ENCODE assay signal across 25 cellular contexts in the genomic region with DNA sequence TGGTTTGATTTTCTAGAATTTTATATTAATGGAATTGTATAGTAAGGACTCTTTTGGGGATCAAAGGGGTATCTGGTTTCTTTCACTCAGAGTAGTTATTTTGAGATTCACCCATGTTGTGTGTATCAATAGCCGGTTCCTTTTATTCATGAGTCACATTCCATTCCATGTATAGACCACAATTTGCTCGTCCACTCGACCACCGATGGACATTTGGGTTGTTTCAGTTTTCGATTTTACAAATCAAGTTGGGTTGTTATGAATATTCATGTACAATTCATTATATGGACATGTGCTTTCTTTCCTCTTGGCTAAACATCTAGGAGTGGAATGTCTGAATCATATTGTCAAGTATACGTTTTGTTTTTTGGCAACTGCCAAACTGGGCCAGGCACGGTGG. TPM values are rescaled to one million over a fixed set of nuclear protein-coding genes. Genes with fewer than 3 reads are reported as not detected.
DNase-seq lines count a peak whose midpoint lies in the region; ATAC-seq, FAIRE-seq and TF ChIP-seq lines count a peak whose summit lies in the region.
"Had no signal": no experiment of that assay in that cellular context is flagged by ENCODE, and none has a peak within 500 bp of the region (broad histone marks: within the 10 kb centered on the region; RNA-seq: fewer than 3 reads in every experiment).

No MANE protein-coding gene starts in this region.

- in situ Hi-C loops in GM12878 (cut with MboI) = loop anchor here (5.0 kb wide), 1 partner anchor 272 kb away; no protein-coding TSS in a partner anchor

- H3K27ac ChIP-seq in BLaER1 (peak overlapping the region; percentile 68; the same call in 1 of the 2 replicates), GM12878 (ENCODE audit: control insufficient read depth, insufficient read depth) (no peak overlapping the region)
- H3K27ac ChIP-seq: A549, GM23248 had no signal

- H3K27me3 ChIP-seq in BLaER1 (no peaks in the 10 kb centered on the region), GM12878 (replicated peaks in 1 of 2; ENCODE audit: control insufficient read depth in 2 of 2, insufficient read depth in 2 of 2, low read length in 1 of 2) (no peaks in the 10 kb centered on the region)
- H3K27me3 ChIP-seq: BE2C had no signal

- intact Hi-C loops in GM12878 (cut with micrococcal nuclease; ENCODE audit: unreplicated experiment) = no loop called here
- intact Hi-C loops in CD14-positive monocyte (cut with micrococcal nuclease) = loop anchor here in 1 of 2 donors (5.0 kb wide), 1 partner anchor 37 kb away; no protein-coding TSS in a partner anchor

- H3K36me3 ChIP-seq in BLaER1 (no peaks in the 10 kb centered on the region), GM12878 (ENCODE audit: control insufficient read depth in 2 of 2, insufficient read depth in 2 of 2, low read length in 1 of 2) (no peaks in the 10 kb centered on the region)
- H3K36me3 ChIP-seq: BE2C had no signal

- no peak for TF ChIP-seq CTCF in GM12878 (IDR thresholded peaks at IDR 0.05 in 2 of 3, conservative IDR thresholded peaks at IDR 0.05 in 1 of 3; ENCODE audit: control insufficient read depth in 2 of 3, extremely low read depth in 1 of 3, insufficient read depth in 1 of 3, low read depth in 3 of 3, low read length in 3 of 3)
- no peak for TF ChIP-seq CTCF in CD14-positive monocyte (IDR thresholded peaks at IDR 0.05)

- TF ChIP-seq POLR2A in GM12891 (IDR thresholded peaks at IDR 0.05; ENCODE audit: low read depth, low read length) = no peak
- TF ChIP-seq POLR2A in GM12878 (IDR thresholded peaks at IDR 0.05; ENCODE audit: low read depth, low read length) = no peak

- H3K4me3 Mint-ChIP-seq in stimulated activated effector memory CD8-positive, alpha-beta T cell treated with anti-CD3 and anti-CD28 coated beads, Interleukin-12 subunit alpha, Interleukin-12 subunit beta, amount 100 ng/mL, for 72 hours = no peak overlapping the region
- H3K4me3 Mint-ChIP-seq in CD14-positive monocyte = no peak overlapping the region
- H3K4me3 Mint-ChIP-seq: CD4-positive, CD25-positive, alpha-beta regulatory T cell; CD8-positive, alpha-beta memory T cell had no signal

- H4K20me1 ChIP-seq in BLaER1 (no peaks in the 10 kb centered on the region), GM12878 (ENCODE audit: control insufficient read depth, insufficient read depth) (no peaks in the 10 kb centered on the region)

- H3K36me3 Mint-ChIP-seq in stimulated activated effector memory CD8-positive, alpha-beta T cell treated with anti-CD3 and anti-CD28 coated beads, Interleukin-12 subunit alpha, Interleukin-12 subunit beta, amount 100 ng/mL, for 72 hours = no peaks in the 10 kb centered on the region
- H3K36me3 Mint-ChIP-seq in CD14-positive monocyte = no peaks in the 10 kb centered on the region
- H3K36me3 Mint-ChIP-seq: CD4-positive, CD25-positive, alpha-beta regulatory T cell; CD8-positive, alpha-beta memory T cell had no signal

- peaks cover 5% of the 10 kb centered on the region; the same call in 1 of the 2 replicates for H3K9me3 ChIP-seq in BLaER1
- no peaks in the 10 kb centered on the region for H3K9me3 ChIP-seq in GM12878 (replicated peaks; ENCODE audit: control insufficient read depth, insufficient read depth, low read length)
- H3K9me3 ChIP-seq: A549, BE2C had no signal

- RAD21 ChIA-PET in GM12878 (lab: Charles Lee; ENCODE audit: unreplicated experiment) = interaction anchor here (3.2 kb wide), 1 partner anchor 18 kb away, joined by 39 read pairs; no protein-coding TSS in a partner anchor

- H3K27me3 Mint-ChIP-seq in CD14-positive monocyte (ENCODE audit: low read depth in 3 of 3) = peaks cover 0 to 5% (median 0%) of the 10 kb centered on the region in 3 donors
- H3K27me3 Mint-ChIP-seq: CD8-positive, alpha-beta memory T cell had no signal

- TF ChIP-seq RAD21 in GM12878 (IDR thresholded peaks at IDR 0.05; ENCODE audit: insufficient read depth, low read depth, low read length) = no peak

- H3K79me2 ChIP-seq in GM12878 (ENCODE audit: control insufficient read depth, insufficient read depth, low read length) = no peaks in the 10 kb centered on the region

- H3K27ac Mint-ChIP-seq in stimulated activated effector memory CD8-positive, alpha-beta T cell treated with anti-CD3 and anti-CD28 coated beads, Interleukin-12 subunit alpha, Interleukin-12 subunit beta, amount 100 ng/mL, for 72 hours = peak overlapping the region; percentile 17
- H3K27ac Mint-ChIP-seq in CD14-positive monocyte = no peak overlapping the region
- H3K27ac Mint-ChIP-seq: CD4-positive, CD25-positive, alpha-beta regulatory T cell; CD8-positive, alpha-beta memory T cell had no signal

- SMC1A ChIA-PET in GM12878 (lab: Charles Lee; ENCODE audit: uncharacterized antibody, unreplicated experiment) = interaction anchor here (13.2 kb wide), 1 partner anchor 18 kb away, joined by 223 read pairs; no protein-coding TSS in a partner anchor

- H3K4me2 ChIP-seq in BLaER1 (peak overlapping the region; percentile 98), GM12878 (ENCODE audit: control insufficient read depth, insufficient read depth) (no peak overlapping the region)
- H3K4me2 ChIP-seq: A549 had no signal

- no peak overlapping the region for H3K9ac ChIP-seq in BLaER1
- H3K9ac ChIP-seq in GM12878 (ENCODE audit: control insufficient read depth, insufficient read depth, low read length) = no peak overlapping the region
- H3K9ac ChIP-seq: GM23248 had no signal

- TF ChIP-seq EP300 in GM12878 (IDR thresholded peaks at IDR 0.05; ENCODE audit: borderline replicate concordance in 1 of 2, control insufficient read depth in 1 of 2, low read depth in 2 of 2, low read length in 2 of 2) = no peak

- H3K9me3 Mint-ChIP-seq in stimulated activated effector memory CD8-positive, alpha-beta T cell treated with anti-CD3 and anti-CD28 coated beads, Interleukin-12 subunit alpha, Interleukin-12 subunit beta, amount 100 ng/mL, for 72 hours = no peaks in the 10 kb centered on the region
- no peaks in the 10 kb centered on the region for H3K9me3 Mint-ChIP-seq in CD14-positive monocyte
- H3K9me3 Mint-ChIP-seq: CD8-positive, alpha-beta memory T cell had no signal

- 1% methylated on average over 7 of the region's 7 CpGs for WGBS in GM12878 (ENCODE audit: insufficient coverage, insufficient replicate concordance, low lambda C conversion rate, missing lambda C conversion rate)

- no peak overlapping the region for H2AFZ ChIP-seq in GM12878 (ENCODE audit: control insufficient read depth, low read depth, low read length)
- H2AFZ ChIP-seq: GM23248 had no signal

- DNase-seq in GM12891 (ENCODE audit: insufficient read length, low spot score) (no peak), GM12878 (ENCODE audit: low read depth, low spot score) (no peak), amygdala (lab: John Stamatoyannopoulos, UW) (no peak), CD14-positive monocyte (ENCODE audit: low spot score) (no peak)
- DNase-seq in stimulated activated effector memory CD8-positive, alpha-beta T cell treated with anti-CD3 and anti-CD28 coated beads, Interleukin-12 subunit alpha, Interleukin-12 subunit beta, amount 100 ng/mL, for 72 hours (ENCODE audit: low spot score in 2 of 2) = no peak
- DNase-seq: 8988T; ACHN; AML-193; BE2C; C1 segment of cervical spinal cord; CD4-positive, CD25-positive, alpha-beta regulatory T cell; CD8-positive, alpha-beta memory T cell; DMS 273 treated with DMSO at 0.1 percent for 48 hours; DMS79; EL; GDM1; GM23248; H7; HCEC 1CT had no signal

- CTCF ChIA-PET in GM12878 (lab: Yijun Ruan, JAX) = interaction anchor here (1.6 to 3.3 kb wide), 3 partner anchors 47 to 269 kb away, joined by 4 to 36 read pairs (median 6); partner anchors contain the start of gene KDELR1

- POLR2A ChIA-PET in GM12878 (lab: Charles Lee) = no interaction called here

- no TSS peak for BruUV-seq in GM12878 (replicated peaks; lab: Mats Ljungman, UMichigan)

- FAIRE-seq in GM12891 (lab: Jason Lieb, UNC) (no peak), GM12878 (lab: Jason Lieb, UNC) (no peak)
- FAIRE-seq: A549, D721Med, GM19239, H1 had no signal

- H3K4me3 ChIP-seq in BLaER1 (no peak overlapping the region), GM12878 (no peak overlapping the region)
- H3K4me3 ChIP-seq: A549, GM23248 had no signal

- H3K4me1 Mint-ChIP-seq in stimulated activated effector memory CD8-positive, alpha-beta T cell treated with anti-CD3 and anti-CD28 coated beads, Interleukin-12 subunit alpha, Interleukin-12 subunit beta, amount 100 ng/mL, for 72 hours = peaks cover 11% of the 10 kb centered on the region
- peaks cover 10% of the 10 kb centered on the region for H3K4me1 Mint-ChIP-seq in CD14-positive monocyte

- H3K4me1 ChIP-seq in BLaER1 (peaks cover 68% of the 10 kb centered on the region), GM12878 (ENCODE audit: control insufficient read depth, insufficient read depth, low read length) (peaks cover 8% of the 10 kb centered on the region)

- 0 out of 3 replicates have a peak, but pooled peaks have one; percentile 9 for ATAC-seq in GM12878
- ATAC-seq in stimulated activated effector memory CD8-positive, alpha-beta T cell treated with anti-CD3 and anti-CD28 coated beads, Interleukin-12 subunit alpha, Interleukin-12 subunit beta, amount 100 ng/mL, for 72 hours = no peak
- ATAC-seq in HG02981 (IDR thresholded peaks at IDR 0.05; ENCODE audit: unreplicated experiment) = no peak
- ATAC-seq: A549 had no signal

RNA-seq across cellular contexts. Expression of gene EMP3, which starts 9.6 kb away (rescaled TPM):
- 96.4 TPM for polyA plus RNA-seq in GM12891 (2012; ENCODE audit: low read depth, missing spikeins)
- 27.2 and 29.7 TPM in 2 replicates for total RNA-seq in GM12878 (2013; cell fraction: nucleolus; rRNA removed)
- total RNA-seq in GM12878 (2014; rRNA removed) (97.5 and 99.1 TPM in 2 replicates), GM12878 (2014; rRNA removed; fragmentation: Illumina TruSeq; extraction: Trizol) (126 and 137 TPM in 2 replicates), GM12878 (2021) (145 and 147 TPM in 2 replicates)
- 64.0 TPM for polyA plus RNA-seq in GM12878 (2011; ENCODE audit: low read depth)
- polyA plus RNA-seq in GM12878 (2011; rRNA removed) (68.8 and 128 TPM in 2 replicates), GM12878 (2014; fragmentation: Illumina TruSeq; extraction: Trizol) (139 and 149 TPM in 2 replicates), GM12878 (2014; fragmentation: Nextera tagmentation; extraction: Ambion mirVana) (10 to 100 TPM; 53.2 to 73.6 TPM), GM12878 (2014; rRNA removed) (224 and 261 TPM in 2 replicates), GM12878 (2016; fragmentation: Nextera tagmentation; extraction: Ambion mirVana) (100 to 1,000 TPM; 184 to 200 TPM), CD14-positive monocyte (1,000 to 10,000 TPM in 1 of 2 donors, 100 to 1,000 TPM in 1; 996 to 1,036 TPM)
- polyA plus RNA-seq in GM12878 (2011; cell fraction: cytosol; rRNA removed) = 227 and 228 TPM in 2 replicates
- 61.5 and 90.3 TPM in 2 replicates for polyA plus RNA-seq in GM12878 (2011; cell fraction: nucleus; rRNA removed)
- 119 and 128 TPM in 2 replicates for polyA plus RNA-seq in GM12878 (2012)
- 108 and 154 TPM in 2 replicates for polyA minus RNA-seq in GM12878 (2011; rRNA and poly(A)+ RNA removed)
- 57.1 and 62.1 TPM in 2 replicates for polyA minus RNA-seq in GM12878 (2011; cell fraction: cytosol; rRNA and poly(A)+ RNA removed)
- polyA minus RNA-seq in GM12878 (2011; cell fraction: nucleus; rRNA and poly(A)+ RNA removed) = 28.8 and 32.8 TPM in 2 replicates

RNA-seq across cellular contexts. Expression of gene ZNF114, which starts 45.8 kb away (rescaled TPM):
- 0.12 TPM for polyA plus RNA-seq in GM12891 (2012; ENCODE audit: low read depth, missing spikeins)
- total RNA-seq in GM12878 (2013; cell fraction: nucleolus; rRNA removed) = not detected in 2 replicates
- total RNA-seq in GM12878 (2014; rRNA removed) (5.0 TPM in 2 replicates), GM12878 (2014; rRNA removed; fragmentation: Illumina TruSeq; extraction: Trizol) (6.1 TPM in 2 replicates), GM12878 (2021) (2.9 and 5.7 TPM in 2 replicates)
- 0.72 TPM for polyA plus RNA-seq in GM12878 (2011; ENCODE audit: low read depth)
- polyA plus RNA-seq in GM12878 (2011; rRNA removed) (0.09 TPM in 1 of 2 replicates, not detected in the other), GM12878 (2014; fragmentation: Illumina TruSeq; extraction: Trizol) (5.6 and 5.7 TPM in 2 replicates), GM12878 (2014; fragmentation: Nextera tagmentation; extraction: Ambion mirVana) (1 to 10 TPM; 1.0 to 2.0 TPM), GM12878 (2014; rRNA removed) (3.5 and 3.8 TPM in 2 replicates), GM12878 (2016; fragmentation: Nextera tagmentation; extraction: Ambion mirVana) (1 to 10 TPM; 4.9 to 5.7 TPM), CD14-positive monocyte (not detected)
- 0.16 TPM in 1 of 2 replicates, not detected in the other for polyA plus RNA-seq in GM12878 (2011; cell fraction: cytosol; rRNA removed)
- polyA plus RNA-seq in GM12878 (2011; cell fraction: nucleus; rRNA removed) = not detected in 2 replicates
- polyA plus RNA-seq in GM12878 (2012) = 0.77 and 0.81 TPM in 2 replicates
- polyA minus RNA-seq in GM12878 (2011; rRNA and poly(A)+ RNA removed) = not detected in 2 replicates
- polyA minus RNA-seq in GM12878 (2011; cell fraction: cytosol; rRNA and poly(A)+ RNA removed) = not detected in 2 replicates
- polyA minus RNA-seq in GM12878 (2011; cell fraction: nucleus; rRNA and poly(A)+ RNA removed) = not detected in 2 replicates
- total RNA-seq: CD4-positive, CD25-positive, alpha-beta regulatory T cell had no signal
- polyA plus RNA-seq: CD4-positive, CD25-positive, alpha-beta regulatory T cell; CD8-positive, alpha-beta memory T cell; GM23248 had no signal

RNA-seq across cellular contexts. Expression of gene TMEM143, which starts 48.0 kb away (rescaled TPM):
- polyA plus RNA-seq in GM12891 (2012; ENCODE audit: low read depth, missing spikeins) = 11.0 TPM
- total RNA-seq in GM12878 (2013; cell fraction: nucleolus; rRNA removed) = 16.0 and 17.3 TPM in 2 replicates
- 9.2 and 9.3 TPM in 2 replicates for total RNA-seq in GM12878 (2014; rRNA removed)
- total RNA-seq in GM12878 (2014; rRNA removed; fragmentation: Illumina TruSeq; extraction: Trizol) = 3.1 and 4.7 TPM in 2 replicates
- 15.6 and 17.2 TPM in 2 replicates for total RNA-seq in GM12878 (2021)
- 3.4 TPM for polyA plus RNA-seq in GM12878 (2011; ENCODE audit: low read depth)
- 6.4 and 11.0 TPM in 2 replicates for polyA plus RNA-seq in GM12878 (2011; rRNA removed)
- polyA plus RNA-seq in GM12878 (2011; cell fraction: cytosol; rRNA removed) = 11.9 and 12.5 TPM in 2 replicates
- 60.4 and 66.4 TPM in 2 replicates for polyA plus RNA-seq in GM12878 (2011; cell fraction: nucleus; rRNA removed)
- polyA plus RNA-seq in GM12878 (2012) = 12.4 and 15.9 TPM in 2 replicates
- 3.3 and 7.0 TPM in 2 replicates for polyA plus RNA-seq in GM12878 (2014; fragmentation: Illumina TruSeq; extraction: Trizol)
- polyA plus RNA-seq in GM12878 (2014; fragmentation: Nextera tagmentation; extraction: Ambion mirVana) = 1 to 10 TPM; 1.5 to 2.4 TPM
- polyA plus RNA-seq in GM12878 (2014; rRNA removed) = 14.0 and 16.1 TPM in 2 replicates
- 10 to 100 TPM; 19.3 to 19.5 TPM for polyA plus RNA-seq in GM12878 (2016; fragmentation: Nextera tagmentation; extraction: Ambion mirVana)
- polyA minus RNA-seq in GM12878 (2011; rRNA and poly(A)+ RNA removed) = 6.2 and 13.1 TPM in 2 replicates
- polyA minus RNA-seq in GM12878 (2011; cell fraction: cytosol; rRNA and poly(A)+ RNA removed) = 5.6 and 6.4 TPM in 2 replicates
- 13.8 and 18.5 TPM in 2 replicates for polyA minus RNA-seq in GM12878 (2011; cell fraction: nucleus; rRNA and poly(A)+ RNA removed)
- 1 to 10 TPM; 1.7 to 2.1 TPM for polyA plus RNA-seq in CD14-positive monocyte

RNA-seq across cellular contexts. Expression of gene SYNGR4, which starts 48.5 kb away (rescaled TPM):
- 0.18 TPM for polyA plus RNA-seq in GM12891 (2012; ENCODE audit: low read depth, missing spikeins)
- not detected in 2 replicates for total RNA-seq in GM12878 (2013; cell fraction: nucleolus; rRNA removed)
- total RNA-seq in GM12878 (2014; rRNA removed) = not detected in 2 replicates
- total RNA-seq in GM12878 (2014; rRNA removed; fragmentation: Illumina TruSeq; extraction: Trizol) = 0.18 TPM in 1 of 2 replicates, not detected in the other
- total RNA-seq in GM12878 (2021) = 0.21 and 0.35 TPM in 2 replicates
- polyA plus RNA-seq in GM12878 (2011; ENCODE audit: low read depth) = 0.33 TPM
- polyA plus RNA-seq in GM12878 (2011; rRNA removed) = 0.14 TPM in 1 of 2 replicates, not detected in the other
- polyA plus RNA-seq in GM12878 (2011; cell fraction: cytosol; rRNA removed) = 0.13 and 0.17 TPM in 2 replicates
- 0.13 and 0.19 TPM in 2 replicates for polyA plus RNA-seq in GM12878 (2011; cell fraction: nucleus; rRNA removed)
- 0.45 and 0.49 TPM in 2 replicates for polyA plus RNA-seq in GM12878 (2012)
- polyA plus RNA-seq in GM12878 (2014; fragmentation: Illumina TruSeq; extraction: Trizol) = not detected in 2 replicates
- not detected for polyA plus RNA-seq in GM12878 (2014; fragmentation: Nextera tagmentation; extraction: Ambion mirVana)
- 0.08 and 0.29 TPM in 2 replicates for polyA plus RNA-seq in GM12878 (2014; rRNA removed)
- under 1 TPM in 1 of 2 experiments, not detected in 1; 0.72 TPM for polyA plus RNA-seq in GM12878 (2016; fragmentation: Nextera tagmentation; extraction: Ambion mirVana)
- polyA minus RNA-seq in GM12878 (2011; rRNA and poly(A)+ RNA removed) = not detected in 2 replicates
- not detected in 2 replicates for polyA minus RNA-seq in GM12878 (2011; cell fraction: cytosol; rRNA and poly(A)+ RNA removed)
- polyA minus RNA-seq in GM12878 (2011; cell fraction: nucleus; rRNA and poly(A)+ RNA removed) = not detected in 2 replicates
- not detected for polyA plus RNA-seq in CD14-positive monocyte
- total RNA-seq: CD4-positive, CD25-positive, alpha-beta regulatory T cell; CD8-positive, alpha-beta memory T cell; GM23248; H1; H7 had no signal
- polyA plus RNA-seq: CD4-positive, CD25-positive, alpha-beta regulatory T cell; CD8-positive, alpha-beta memory T cell; GM23248 had no signal

RNA-seq across cellular contexts. Expression of gene CARD8, which starts 60.0 kb away (rescaled TPM):
- polyA plus RNA-seq in GM12891 (2012; ENCODE audit: low read depth, missing spikeins) = 34.7 TPM
- total RNA-seq in GM12878 (2013; cell fraction: nucleolus; rRNA removed) = 322 and 361 TPM in 2 replicates
- 39.4 and 39.8 TPM in 2 replicates for total RNA-seq in GM12878 (2014; rRNA removed)
- total RNA-seq in GM12878 (2014; rRNA removed; fragmentation: Illumina TruSeq; extraction: Trizol) = 52.5 and 63.7 TPM in 2 replicates
- 47.2 and 48.2 TPM in 2 replicates for total RNA-seq in GM12878 (2021)
- polyA plus RNA-seq in GM12878 (2011; ENCODE audit: low read depth) = 25.5 TPM
- 56.5 and 66.1 TPM in 2 replicates for polyA plus RNA-seq in GM12878 (2011; rRNA removed)
- polyA plus RNA-seq in GM12878 (2011; cell fraction: cytosol; rRNA removed) = 39.6 and 40.3 TPM in 2 replicates
- polyA plus RNA-seq in GM12878 (2011; cell fraction: nucleus; rRNA removed) = 166 and 173 TPM in 2 replicates
- polyA plus RNA-seq in GM12878 (2012) = 40.0 and 40.4 TPM in 2 replicates
- polyA plus RNA-seq in GM12878 (2014; fragmentation: Illumina TruSeq; extraction: Trizol) = 69.8 and 91.0 TPM in 2 replicates
- polyA plus RNA-seq in GM12878 (2014; fragmentation: Nextera tagmentation; extraction: Ambion mirVana) = 10 to 100 TPM; 41.7 to 44.0 TPM
- 41.4 and 49.2 TPM in 2 replicates for polyA plus RNA-seq in GM12878 (2014; rRNA removed)
- polyA plus RNA-seq in GM12878 (2016; fragmentation: Nextera tagmentation; extraction: Ambion mirVana) = 10 to 100 TPM; 42.3 to 43.2 TPM
- 35.4 and 42.2 TPM in 2 replicates for polyA minus RNA-seq in GM12878 (2011; rRNA and poly(A)+ RNA removed)
- polyA minus RNA-seq in GM12878 (2011; cell fraction: cytosol; rRNA and poly(A)+ RNA removed) = 20.4 and 24.1 TPM in 2 replicates
- 52.0 and 77.9 TPM in 2 replicates for polyA minus RNA-seq in GM12878 (2011; cell fraction: nucleus; rRNA and poly(A)+ RNA removed)
- 10 to 100 TPM; 76.4 to 90.9 TPM for polyA plus RNA-seq in CD14-positive monocyte
